In genomic region chr9:99104459-99105151, GRCh38 we compare ENCODE assay signal across 8 cellular contexts. TPM values are rescaled to one million over a fixed set of nuclear protein-coding genes. Genes with fewer than 3 reads are reported as not detected.
DNase-seq lines count a peak whose midpoint lies in the region; ATAC-seq and TF ChIP-seq lines count a peak whose summit lies in the region.

TSS of gene TGFBR1 (plus strand) at chr9:99105113. CDS start at chr9:99105206, 93 bp downstream.

- POLR2A ChIA-PET in activated B cell treated with CpG ODN at 0.5 μM for 24 hours (lab: Charles Lee) = interaction anchor here (0.6 to 4.8 kb wide), 19 partner anchors 9 to 718 kb away, joined by 3 to 54 read pairs (median 5); no protein-coding TSS in a partner anchor

- H3K27me3 Mint-ChIP-seq in activated B cell treated with CpG ODN at 0.5 μM for 24 hours = no peaks in the 10 kb centered on the region

- peaks cover 3% of the 10 kb centered on the region for H3K9me3 Mint-ChIP-seq in activated B cell treated with CpG ODN at 0.5 μM for 24 hours

- CTCF ChIA-PET in activated B cell treated with CpG ODN at 0.5 μM for 24 hours (lab: Charles Lee) = interaction anchor here (1.0 to 2.1 kb wide), 8 partner anchors 14 to 107 kb away, joined by 3 to 15 read pairs (median 6); no protein-coding TSS in a partner anchor

- H3K4me3 Mint-ChIP-seq in activated B cell treated with CpG ODN at 0.5 μM for 24 hours = peak within 1 kb of the TSS; percentile 89

- ATAC-seq in GM18870 (IDR thresholded peaks at IDR 0.05; ENCODE audit: unreplicated experiment) (peak; percentile 71), HG03139 (IDR thresholded peaks at IDR 0.05; ENCODE audit: unreplicated experiment) (peak; percentile 89), activated B cell treated with CpG ODN at 0.5 μM for 24 hours (ENCODE audit: low read depth) (peak; percentile 85)

- H3K4me1 Mint-ChIP-seq in activated B cell treated with CpG ODN at 0.5 μM for 24 hours = peaks cover 50% of the 10 kb centered on the region

- DNase-seq in ACHN (peak; percentile 89), NCI-H2227 treated with DMSO at 0.1 percent for 48 hours (lab: John Stamatoyannopoulos, UW) (peak; percentile 76), activated B cell treated with CpG ODN at 0.5 μM for 24 hours (peak; percentile 98), cardiac fibroblast (ENCODE audit: low read depth in 2 of 2) (peak; percentile 87 to 95), iPS-NIHi7 (ENCODE audit: extremely low spot score) (peak; percentile 100), smooth muscle cell of the brain vasculature (ENCODE audit: low read depth, low spot score) (peak; percentile 74)

- H3K27ac Mint-ChIP-seq in activated B cell treated with CpG ODN at 0.5 μM for 24 hours = peak within 1 kb of the TSS; percentile 83

- in situ Hi-C loops in ACHN (cut with HindIII; ENCODE audit: low pct_ligation_motif_present, low pct_unique_long_range_greater_than_20kb, low sequenced_read_pairs) = no loop called here

- intact Hi-C loops in activated B cell treated with CpG ODN at 0.5 μM for 24 hours (cut with micrococcal nuclease) = loop anchor here (1.0 to 5.0 kb wide), 8 partner anchors 26 to 802 kb away; partner anchors contain the start of genes ALG2, SEC61B and STX17

- H3K36me3 Mint-ChIP-seq in activated B cell treated with CpG ODN at 0.5 μM for 24 hours (ENCODE audit: low read depth) = no peaks in the 10 kb centered on the region

- H3K4me3 ChIP-seq in cardiac fibroblast (replicated peaks in 1 of 2; ENCODE audit: low read depth in 2 of 2, low read length in 2 of 2) = peak within 1 kb of the TSS; percentile 72 to 77

- TF ChIP-seq CTCF in activated B cell treated with CpG ODN at 0.5 μM for 24 hours (IDR thresholded peaks at IDR 0.05) (no peak), cardiac fibroblast (IDR thresholded peaks at IDR 0.05; ENCODE audit: low read depth, low read length) (no peak)

RNA-seq across cellular contexts. Expression of gene TGFBR1, which starts in this region (rescaled TPM):
- total RNA-seq in activated B cell treated with CpG ODN at 0.5 μM for 24 hours = 53.5 and 65.3 TPM in 2 replicates

Comparison
In these comparisons a context has a peak if more than half of its experiments do, and no peak if none do; other contexts are left out.
1. Peak in every context shown above with its lines: DNase-seq, ATAC-seq and H3K4me3 ChIP-seq.